ENCODE assay signal across 19 cellular contexts in the genomic region with DNA sequence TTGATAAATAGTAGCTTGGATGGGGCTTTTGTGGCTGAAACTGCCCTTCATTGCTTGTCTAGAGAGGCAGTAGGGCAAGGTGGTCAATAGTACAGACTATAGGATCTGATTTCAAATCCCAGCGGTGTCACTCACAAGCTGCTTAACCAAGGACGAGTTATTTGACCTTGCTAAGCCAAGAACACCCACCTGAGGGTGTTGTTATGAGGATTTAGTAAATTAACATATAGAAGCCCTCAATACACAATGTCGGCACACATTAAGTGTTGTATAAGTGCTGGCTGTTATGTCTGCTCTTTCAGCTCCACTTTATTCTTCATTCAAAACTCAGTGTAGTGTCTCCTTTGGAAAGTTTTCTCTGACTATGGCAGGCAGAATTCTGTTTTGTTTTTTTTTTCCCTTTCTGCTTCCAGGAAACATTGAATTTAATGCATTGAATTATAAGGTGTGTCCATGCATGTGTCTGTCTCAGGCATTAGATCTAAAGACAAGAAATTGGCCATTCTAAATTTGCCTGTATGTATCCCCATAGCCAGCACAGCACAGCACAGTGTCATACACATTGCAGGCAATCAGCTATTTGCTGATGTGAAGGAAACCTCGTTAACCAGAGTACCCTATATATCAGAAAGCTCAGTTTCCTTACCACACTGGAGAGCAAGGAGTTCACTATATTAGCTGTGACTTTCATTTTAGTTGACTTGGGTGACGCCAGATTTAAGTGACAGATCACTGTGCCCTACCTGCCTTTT.
DNase-seq lines count a peak whose midpoint lies in the region; ATAC-seq and TF ChIP-seq lines count a peak whose summit lies in the region.
"Had no signal": no experiment of that assay in that cellular context is flagged by ENCODE, and none has a peak within 500 bp of the region (broad histone marks: within the 10 kb centered on the region; RNA-seq: fewer than 3 reads in every experiment).

No MANE protein-coding gene starts in this region.

- peak; percentile 91 for ATAC-seq in GM23338
- ATAC-seq in WTC11: peak; percentile 88
- no peak for ATAC-seq in GM19328 (IDR thresholded peaks at IDR 0.05; ENCODE audit: unreplicated experiment)
- ATAC-seq: Panc1 had no signal

- H3K4me3 ChIP-seq in GM23338 (peak overlapping the region; percentile 15; the same call in 1 of the 2 replicates), HUES64 (ENCODE audit: low read length) (no peak overlapping the region; the same call in 1 of the 2 replicates), iPS-20b (ENCODE audit: low read length) (peak overlapping the region; percentile 38)

- no peaks in the 10 kb centered on the region for H3K36me3 ChIP-seq in GM23338 (ENCODE audit: insufficient read depth)
- no peaks in the 10 kb centered on the region for H3K36me3 ChIP-seq in HUES64 (ENCODE audit: insufficient read depth, low read length)
- H3K36me3 ChIP-seq in iPS-20b (ENCODE audit: insufficient read depth, low read depth, low read length): no peaks in the 10 kb centered on the region

- H3K79me2 ChIP-seq in GM23338 (replicated peaks; ENCODE audit: insufficient read depth): no peaks in the 10 kb centered on the region

- H3K27ac Mint-ChIP-seq in GM23338: no peak overlapping the region
- peak overlapping the region; percentile 90 for H3K27ac Mint-ChIP-seq in WTC11

- H3K9me2 ChIP-seq in GM23338 (ENCODE audit: insufficient read depth): no peaks in the 10 kb centered on the region
- H3K9me2 ChIP-seq: SK-N-SH had no signal

- H3K4me1 Mint-ChIP-seq in GM23338 (peaks cover 25% of the 10 kb centered on the region), WTC11 (peaks cover 55% of the 10 kb centered on the region)

- DNase-seq in GM23338 (ENCODE audit: low spot score) (peak; percentile 72), WTC11 (ENCODE audit: low spot score) (no peak), NOMO-1 (lab: John Stamatoyannopoulos, UW; ENCODE audit: unreplicated experiment in 2 of 2) (no peak), cerebellar cortex (ENCODE audit: low spot score) (no peak)
- DNase-seq: AML-193, C1 segment of cervical spinal cord, EL, IMR-90, NCI-H1092 treated with DMSO at 0.1 percent for 48 hours, NCI-H1694, NCI-H2081, SIG-M5, SK-N-SH, T-helper 2 cell had no signal

- H3F3A ChIP-seq in GM23338 (replicated peaks; ENCODE audit: low read depth): no peaks in the 10 kb centered on the region

- H3K36me3 Mint-ChIP-seq in GM23338 (ENCODE audit: low read depth) (no peaks in the 10 kb centered on the region), WTC11 (peaks cover 3% of the 10 kb centered on the region)

- POLR2A ChIA-PET in WTC11 (lab: Charles Lee): no interaction called here

- no peak overlapping the region for H3K9ac ChIP-seq in HUES64 (ENCODE audit: low read depth, low read length)
- no peak overlapping the region for H3K9ac ChIP-seq in iPS-20b (ENCODE audit: low read depth, low read length)
- H3K9ac ChIP-seq: KMS-11, SK-N-SH had no signal

- H3K4me2 ChIP-seq in GM23338: peak overlapping the region; percentile 68
- H3K4me2 ChIP-seq: KMS-11, SK-N-SH had no signal

- CTCF ChIA-PET in WTC11 (lab: Charles Lee): interaction anchor here (0.7 to 2.0 kb wide), 6 partner anchors 8 to 442 kb away, joined by 3 to 6 read pairs (median 3); no protein-coding TSS in a partner anchor

- TF ChIP-seq CTCF in GM23338 (conservative IDR thresholded peaks at IDR 0.05; ENCODE audit: low read depth in 2 of 2) (no peak), WTC11 (IDR thresholded peaks at IDR 0.05) (no peak)

- no peaks in the 10 kb centered on the region for H4K20me1 ChIP-seq in GM23338 (replicated peaks; ENCODE audit: insufficient read depth)

- H3K27me3 ChIP-seq in GM23338 (ENCODE audit: insufficient read depth): no peaks in the 10 kb centered on the region
- H3K27me3 ChIP-seq in HUES64 (ENCODE audit: insufficient read depth, low read length): no peaks in the 10 kb centered on the region; the same call in 1 of the 2 replicates
- no peaks in the 10 kb centered on the region for H3K27me3 ChIP-seq in iPS-20b (ENCODE audit: insufficient read depth, low read length)

- H3K9me3 Mint-ChIP-seq in GM23338: no peaks in the 10 kb centered on the region
- H3K9me3 Mint-ChIP-seq in WTC11: peaks cover 3% of the 10 kb centered on the region

- WGBS in HUES64: 39% methylated on average over 4 of the region's 5 CpGs

- H3K27me3 Mint-ChIP-seq in GM23338 (ENCODE audit: insufficient read depth, low read depth, poor library complexity) (peaks cover 4% of the 10 kb centered on the region), WTC11 (ENCODE audit: low read depth) (peaks cover 5% of the 10 kb centered on the region; the same call in 1 of the 2 replicates)

- H3K4me1 ChIP-seq in GM23338 (ENCODE audit: insufficient read depth): peaks cover 21% of the 10 kb centered on the region
- peaks cover 25% of the 10 kb centered on the region for H3K4me1 ChIP-seq in HUES64 (ENCODE audit: insufficient read depth, low read length)
- peaks cover 21% of the 10 kb centered on the region for H3K4me1 ChIP-seq in iPS-20b (ENCODE audit: insufficient read depth, low read length)

- no peak overlapping the region for H3K27ac ChIP-seq in GM23338 (ENCODE audit: low read depth)
- peak overlapping the region; percentile 9; the same call in 1 of the 2 replicates for H3K27ac ChIP-seq in HUES64 (ENCODE audit: low read depth, low read length)
- H3K27ac ChIP-seq in iPS-20b (ENCODE audit: low read length): no peak overlapping the region
- H3K27ac ChIP-seq: KMS-11 had no signal

- H3K9me3 ChIP-seq in HUES64 (ENCODE audit: insufficient read depth, low read depth, low read length) (no peaks in the 10 kb centered on the region), iPS-20b (ENCODE audit: insufficient read depth, low read depth, low read length) (no peaks in the 10 kb centered on the region; the same call in 1 of the 2 replicates)
- H3K9me3 ChIP-seq: SK-N-SH had no signal

- H3K4me3 Mint-ChIP-seq in GM23338 (peak overlapping the region; percentile 18; the same call in 1 of the 3 replicates), WTC11 (peak overlapping the region; percentile 51)

- no peak overlapping the region for H2AFZ ChIP-seq in GM23338

TF ChIP-seq in GM23338, 12 proteins besides CTCF, POLR2A, EP300 and RAD21:
- TF ChIP-seq, protein P1, sequence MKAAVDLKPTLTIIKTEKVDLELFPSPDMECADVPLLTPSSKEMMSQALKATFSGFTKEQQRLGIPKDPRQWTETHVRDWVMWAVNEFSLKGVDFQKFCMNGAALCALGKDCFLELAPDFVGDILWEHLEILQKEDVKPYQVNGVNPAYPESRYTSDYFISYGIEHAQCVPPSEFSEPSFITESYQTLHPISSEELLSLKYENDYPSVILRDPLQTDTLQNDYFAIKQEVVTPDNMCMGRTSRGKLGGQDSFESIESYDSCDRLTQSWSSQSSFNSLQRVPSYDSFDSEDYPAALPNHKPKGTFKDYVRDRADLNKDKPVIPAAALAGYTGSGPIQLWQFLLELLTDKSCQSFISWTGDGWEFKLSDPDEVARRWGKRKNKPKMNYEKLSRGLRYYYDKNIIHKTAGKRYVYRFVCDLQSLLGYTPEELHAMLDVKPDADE (IDR thresholded peaks at IDR 0.05): no peak
- TF ChIP-seq NANOG (IDR thresholded peaks at IDR 0.05; ENCODE audit: borderline replicate concordance): peak; percentile 81; the same call in 1 of the 2 replicates
TF ChIP-seq in GM23338: peak in this region for 1.

TF ChIP-seq in WTC11, 78 proteins besides CTCF, POLR2A, EP300 and RAD21:
- TF ChIP-seq ESRRA (CRISPR knock-in tag; IDR thresholded peaks at IDR 0.05; ENCODE audit: borderline replicate concordance) (0 out of 2 replicates have a peak, but pooled peaks have one; percentile 37), NFE2L1 (CRISPR knock-in tag; IDR thresholded peaks at IDR 0.05) (no peak), TCF7 (CRISPR knock-in tag; IDR thresholded peaks at IDR 0.05; ENCODE audit: low read depth) (no peak), FOXP1 (CRISPR knock-in tag; IDR thresholded peaks at IDR 0.05; ENCODE audit: borderline replicate concordance) (no peak)
